In the genomic region with DNA sequence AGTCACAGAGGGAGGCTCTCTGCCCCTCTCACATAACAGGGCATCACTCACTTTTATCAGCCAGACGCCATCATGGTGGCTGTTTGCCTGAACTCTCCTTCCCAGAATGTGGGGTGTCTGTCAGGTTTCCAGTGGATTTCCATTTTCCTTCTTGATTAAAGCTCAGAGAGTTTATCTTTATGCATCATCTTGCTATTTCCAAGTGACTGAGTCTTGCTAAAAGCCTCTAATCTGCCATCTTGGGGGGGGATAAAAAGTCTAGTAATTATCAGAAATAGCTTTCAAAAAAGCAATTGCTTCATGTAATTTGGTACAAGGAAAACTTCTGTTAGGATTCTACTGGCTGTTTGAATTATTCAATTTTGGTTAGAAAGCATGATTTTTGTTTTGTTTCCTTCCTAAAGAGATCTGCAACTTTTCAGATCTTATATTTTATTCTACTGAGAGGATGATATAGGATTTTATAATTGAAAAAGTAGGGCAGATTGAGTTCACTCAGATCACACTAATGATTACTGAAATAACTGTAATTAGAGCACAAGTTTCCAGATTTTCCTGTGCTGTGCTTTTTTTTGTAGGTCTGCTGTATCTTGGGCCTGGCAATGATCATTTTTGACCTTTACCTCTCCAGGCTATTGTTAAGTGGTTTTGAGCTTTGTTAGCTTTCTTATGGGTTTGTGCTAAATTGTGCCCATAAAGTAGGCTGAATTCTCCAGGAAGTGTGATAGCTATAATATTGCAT, we compare ENCODE assay signal across 2 cellular contexts.
TF ChIP-seq lines count a peak whose summit lies in the region.

No MANE protein-coding gene starts in this region.

TF ChIP-seq in GM23338, 12 proteins besides CTCF, POLR2A, EP300 and RAD21 (continues in another document):
- no peak for TF ChIP-seq JUNB (IDR thresholded peaks at IDR 0.05; ENCODE audit: unreplicated experiment)
- no peak for TF ChIP-seq CREB1 (CRISPR knock-in tag; IDR thresholded peaks at IDR 0.05; ENCODE audit: low read depth)
- TF ChIP-seq, protein P1, sequence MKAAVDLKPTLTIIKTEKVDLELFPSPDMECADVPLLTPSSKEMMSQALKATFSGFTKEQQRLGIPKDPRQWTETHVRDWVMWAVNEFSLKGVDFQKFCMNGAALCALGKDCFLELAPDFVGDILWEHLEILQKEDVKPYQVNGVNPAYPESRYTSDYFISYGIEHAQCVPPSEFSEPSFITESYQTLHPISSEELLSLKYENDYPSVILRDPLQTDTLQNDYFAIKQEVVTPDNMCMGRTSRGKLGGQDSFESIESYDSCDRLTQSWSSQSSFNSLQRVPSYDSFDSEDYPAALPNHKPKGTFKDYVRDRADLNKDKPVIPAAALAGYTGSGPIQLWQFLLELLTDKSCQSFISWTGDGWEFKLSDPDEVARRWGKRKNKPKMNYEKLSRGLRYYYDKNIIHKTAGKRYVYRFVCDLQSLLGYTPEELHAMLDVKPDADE (IDR thresholded peaks at IDR 0.05) = no peak
- no peak for TF ChIP-seq ZNF462 (CRISPR knock-in tag; IDR thresholded peaks at IDR 0.05)
- TF ChIP-seq STAT1 (IDR thresholded peaks at IDR 0.05; ENCODE audit: unreplicated experiment) = no peak
- TF ChIP-seq ZNF114 (CRISPR knock-in tag; IDR thresholded peaks at IDR 0.05) = no peak
- no peak for TF ChIP-seq EZH2 (IDR thresholded peaks at IDR 0.05; ENCODE audit: low read depth, unreplicated experiment)
- no peak for TF ChIP-seq NANOG (IDR thresholded peaks at IDR 0.05; ENCODE audit: borderline replicate concordance)
- TF ChIP-seq POLR2AphosphoS5 (IDR thresholded peaks at IDR 0.05; ENCODE audit: low read depth) = no peak
- TF ChIP-seq EZH2phosphoT487 (IDR thresholded peaks at IDR 0.05; ENCODE audit: unreplicated experiment) = no peak
- no peak for TF ChIP-seq ZNF331 (CRISPR knock-in tag; IDR thresholded peaks at IDR 0.05; ENCODE audit: low read depth)

TF ChIP-seq in SK-N-SH, 30 proteins besides CTCF, POLR2A, EP300 and RAD21:
- TF ChIP-seq TCF12 (IDR thresholded peaks at IDR 0.05) (peak; percentile 25), SIN3A (IDR thresholded peaks at IDR 0.05; ENCODE audit: borderline replicate concordance, low read depth, low read length) (no peak), GATA2 (CRISPR knock-in tag; IDR thresholded peaks at IDR 0.05) (peak; percentile 75), GABPA (IDR thresholded peaks at IDR 0.05; ENCODE audit: low read depth) (no peak), RCOR1 (IDR thresholded peaks at IDR 0.05; ENCODE audit: low read length) (peak; percentile 78; the same call in 1 of the 2 replicates), NFIC (IDR thresholded peaks at IDR 0.05; ENCODE audit: borderline replicate concordance) (no peak), FOXM1 (IDR thresholded peaks at IDR 0.05; ENCODE audit: low read depth) (no peak), RFX5 (IDR thresholded peaks at IDR 0.05; ENCODE audit: low read length) (no peak), YY1 (IDR thresholded peaks at IDR 0.05; ENCODE audit: low read depth) (no peak), ZBTB33 (IDR thresholded peaks at IDR 0.05; ENCODE audit: borderline replicate concordance, low read depth) (no peak), JUND (IDR thresholded peaks at IDR 0.05) (no peak), REST (IDR thresholded peaks at IDR 0.05; ENCODE audit: low read depth, low read length) (no peak), TEAD4 (IDR thresholded peaks at IDR 0.05; ENCODE audit: borderline replicate concordance, insufficient read depth) (0 out of 2 replicates have a peak, but pooled peaks have one; percentile 28), USF2 (IDR thresholded peaks at IDR 0.05; ENCODE audit: borderline replicate concordance, low read depth, low read length) (no peak), CHD2 (IDR thresholded peaks at IDR 0.05; ENCODE audit: low read length, partially characterized antibody) (peak; percentile 26), FOXJ3 (CRISPR knock-in tag; IDR thresholded peaks at IDR 0.05) (peak; percentile 39)
- TF ChIP-seq, protein P2, sequence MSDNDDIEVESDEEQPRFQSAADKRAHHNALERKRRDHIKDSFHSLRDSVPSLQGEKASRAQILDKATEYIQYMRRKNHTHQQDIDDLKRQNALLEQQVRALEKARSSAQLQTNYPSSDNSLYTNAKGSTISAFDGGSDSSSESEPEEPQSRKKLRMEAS (IDR thresholded peaks at IDR 0.05; ENCODE audit: low read depth) = no peak
- TF ChIP-seq, protein P3, sequence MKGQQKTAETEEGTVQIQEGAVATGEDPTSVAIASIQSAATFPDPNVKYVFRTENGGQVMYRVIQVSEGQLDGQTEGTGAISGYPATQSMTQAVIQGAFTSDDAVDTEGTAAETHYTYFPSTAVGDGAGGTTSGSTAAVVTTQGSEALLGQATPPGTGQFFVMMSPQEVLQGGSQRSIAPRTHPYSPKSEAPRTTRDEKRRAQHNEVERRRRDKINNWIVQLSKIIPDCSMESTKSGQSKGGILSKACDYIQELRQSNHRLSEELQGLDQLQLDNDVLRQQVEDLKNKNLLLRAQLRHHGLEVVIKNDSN (IDR thresholded peaks at IDR 0.05; ENCODE audit: borderline replicate concordance, low read depth) = no peak
